Comparison of ENCODE assay signal across 15 cellular contexts in genomic region chr1:200627548-200628222, GRCh38. TPM values are rescaled to one million over a fixed set of nuclear protein-coding genes. Genes with fewer than 3 reads are reported as not detected.
DNase-seq lines count a peak whose midpoint lies in the region; ATAC-seq, FAIRE-seq and TF ChIP-seq lines count a peak whose summit lies in the region.
"Had no signal": no experiment of that assay in that cellular context is flagged by ENCODE, and none has a peak within 500 bp of the region (broad histone marks: within the 10 kb centered on the region; RNA-seq: fewer than 3 reads in every experiment).

No MANE protein-coding gene starts in this region.

- no peaks in the 10 kb centered on the region for H3K36me3 Mint-ChIP-seq in CD8-positive, alpha-beta T cell

- H3K9me3 Mint-ChIP-seq in CD8-positive, alpha-beta T cell: no peaks in the 10 kb centered on the region

- no peaks in the 10 kb centered on the region for H3K27me3 ChIP-seq in CD8-positive, alpha-beta T cell (ENCODE audit: insufficient read depth, low read length)
- H3K27me3 ChIP-seq in effector memory CD4-positive, alpha-beta T cell (replicated peaks; ENCODE audit: control insufficient read depth, insufficient read depth, low read length, poor library complexity, severe bottlenecking): no peaks in the 10 kb centered on the region
- H3K27me3 ChIP-seq: BLaER1 treated with 17β-estradiol and CSF1 and Interleukin-3, amounts not matched to agents 10 nM and 100 nM; MG63; right atrium auricular region had no signal

- CTCF ChIA-PET in CD8-positive, alpha-beta T cell (lab: Charles Lee): interaction anchor here (1.3 to 2.3 kb wide), 2 partner anchors 9 to 175 kb away, joined by 3 to 13 read pairs; no protein-coding TSS in a partner anchor

- H3K4me1 ChIP-seq in CD8-positive, alpha-beta T cell (ENCODE audit: insufficient read depth, low read length): peaks cover 12% of the 10 kb centered on the region
- peaks cover 9% of the 10 kb centered on the region for H3K4me1 ChIP-seq in effector memory CD4-positive, alpha-beta T cell (ENCODE audit: control insufficient read depth, insufficient read depth, low read length, poor library complexity, severe bottlenecking)

- no peak for DNase-seq in CD8-positive, alpha-beta T cell
- DNase-seq in GM18507 (ENCODE audit: extremely low spot score, insufficient read length, low read depth): no peak
- DNase-seq in MV-4-11 (lab: John Stamatoyannopoulos, UW): peak; percentile 55
- no peak for DNase-seq in effector memory CD4-positive, alpha-beta T cell
- DNase-seq in stimulated activated CD4-positive, alpha-beta T cell treated with anti-CD3 and anti-CD28 coated beads, Interleukin-15, amount 100 ng/mL, for 24 hours: no peak
- no peak for DNase-seq in H4 (ENCODE audit: low spot score)
- DNase-seq in putamen (ENCODE audit: low spot score): no peak
- no peak for DNase-seq in DMS 273 treated with DMSO at 0.1 percent for 48 hours (lab: John Stamatoyannopoulos, UW)
- DNase-seq: amniotic stem cell, MG63, NCI-H2171 treated with DMSO at 0.1 percent for 48 hours had no signal

- H3K9me3 ChIP-seq in CD8-positive, alpha-beta T cell (ENCODE audit: low read length): no peaks in the 10 kb centered on the region
- no peaks in the 10 kb centered on the region for H3K9me3 ChIP-seq in effector memory CD4-positive, alpha-beta T cell (ENCODE audit: control insufficient read depth, low read length)
- H3K9me3 ChIP-seq: BLaER1 treated with 17β-estradiol and CSF1 and Interleukin-3, amounts not matched to agents 10 nM and 100 nM; MG63; right atrium auricular region had no signal

- peak overlapping the region; percentile 19 for H3K4me3 Mint-ChIP-seq in CD8-positive, alpha-beta T cell

- no peak for TF ChIP-seq CTCF in CD8-positive, alpha-beta T cell (IDR thresholded peaks at IDR 0.05)

- no peaks in the 10 kb centered on the region for H3K27me3 Mint-ChIP-seq in CD8-positive, alpha-beta T cell (ENCODE audit: low read depth)

- H3K4me1 Mint-ChIP-seq in CD8-positive, alpha-beta T cell (ENCODE audit: low read depth): peaks cover 22% of the 10 kb centered on the region

- no peak for ATAC-seq in CD8-positive, alpha-beta T cell

- intact Hi-C loops in CD8-positive, alpha-beta T cell (cut with DNase I, micrococcal nuclease): loop anchor here in 1 of 2 experiments (10.0 kb wide), 1 partner anchor 487 kb away; the partner anchor contains the start of gene CACNA1S

- H3K4me3 ChIP-seq in CD8-positive, alpha-beta T cell (ENCODE audit: low read depth, low read length): no peak overlapping the region
- H3K4me3 ChIP-seq in effector memory CD4-positive, alpha-beta T cell (ENCODE audit: insufficient read depth, low read depth, low read length, poor library complexity, severe bottlenecking): peak overlapping the region; percentile 13
- H3K4me3 ChIP-seq: BLaER1 treated with 17β-estradiol and CSF1 and Interleukin-3, amounts not matched to agents 10 nM and 100 nM; MG63; right atrium auricular region had no signal

- FAIRE-seq in GM18507 (lab: Jason Lieb, UNC): peak; percentile 60
- FAIRE-seq: frontal cortex, G401.6 had no signal

- POLR2A ChIA-PET in CD8-positive, alpha-beta T cell (lab: Charles Lee): no interaction called here

- no peak overlapping the region for H3K27ac Mint-ChIP-seq in CD8-positive, alpha-beta T cell

- H3K36me3 ChIP-seq in CD8-positive, alpha-beta T cell (ENCODE audit: insufficient read depth, low read length): no peaks in the 10 kb centered on the region
- H3K36me3 ChIP-seq in effector memory CD4-positive, alpha-beta T cell (ENCODE audit: control insufficient read depth, insufficient read depth, low read length): no peaks in the 10 kb centered on the region
- H3K36me3 ChIP-seq: BLaER1 treated with 17β-estradiol and CSF1 and Interleukin-3, amounts not matched to agents 10 nM and 100 nM; MG63; right atrium auricular region had no signal

- H3K27ac ChIP-seq in CD8-positive, alpha-beta T cell (ENCODE audit: low read depth, low read length): no peak overlapping the region
- no peak overlapping the region for H3K27ac ChIP-seq in effector memory CD4-positive, alpha-beta T cell (ENCODE audit: insufficient read depth, low read length, poor library complexity, severe bottlenecking)
- H3K27ac ChIP-seq: right atrium auricular region had no signal

RNA-seq across cellular contexts. Expression of gene KIF14, which starts 7.1 kb away (rescaled TPM):
- under 1 TPM; 0.05 to 0.17 TPM for total RNA-seq in CD8-positive, alpha-beta T cell
- total RNA-seq in H4 (2014; rRNA removed; shearing (Covaris generic)): 10.4 and 13.5 TPM in 2 replicates

RNA-seq across cellular contexts. Expression of gene DDX59, which starts 42.0 kb away (rescaled TPM):
- total RNA-seq in CD8-positive, alpha-beta T cell: 10 to 100 TPM; 24.0 to 32.9 TPM
- total RNA-seq in H4 (2014; rRNA removed; shearing (Covaris generic)): 16.3 and 18.8 TPM in 2 replicates
